ENCODE assay signal across 8 cellular contexts in genomic region chr16:50151744-50152143, GRCh38. TPM values are rescaled to one million over a fixed set of nuclear protein-coding genes. Genes with fewer than 3 reads are reported as not detected.
DNase-seq lines count a peak whose midpoint lies in the region; ATAC-seq and TF ChIP-seq lines count a peak whose summit lies in the region.

No MANE protein-coding gene starts in this region.

- ATAC-seq in Panc1 (no peak), Right ventricle myocardium superior (ENCODE audit: poor library complexity) (no peak)

- no peak for DNase-seq in CD4-positive, alpha-beta memory T cell
- DNase-seq in Panc1 (ENCODE audit: low read depth, low spot score) (no peak), coronary artery (ENCODE audit: low spot score) (no peak), trophoblast cell (peak in 1 of 2 donors; percentile 19), SIG-M5 treated with dmso at 0.1 percent for 504 hours (lab: John Stamatoyannopoulos, UW; ENCODE audit: unreplicated experiment) (no peak), NAMALWA (ENCODE audit: low spot score) (no peak), NCI-H2029 (lab: John Stamatoyannopoulos, UW) (no peak), Right ventricle myocardium superior (no peak)

- no peak overlapping the region for H2AK5ac ChIP-seq in trophoblast cell (ENCODE audit: low read length)

- H3K27ac Mint-ChIP-seq in CD4-positive, alpha-beta memory T cell, result peak overlapping the region; percentile 93 to 99 (median 97)

- no peak overlapping the region for H2BK120ac ChIP-seq in trophoblast cell (ENCODE audit: insufficient read depth, low read length, poor library complexity)

- no peak overlapping the region for H3K18ac ChIP-seq in trophoblast cell (ENCODE audit: low read length)

- H2BK12ac ChIP-seq in trophoblast cell (ENCODE audit: low read length), result no peak overlapping the region

- no peak overlapping the region for H4K91ac ChIP-seq in trophoblast cell (ENCODE audit: low read depth, low read length)

- H3K27me3 Mint-ChIP-seq in CD4-positive, alpha-beta memory T cell, result no peaks in the 10 kb centered on the region

- H3K4me3 ChIP-seq in CD4-positive, alpha-beta memory T cell (ENCODE audit: low read length in 2 of 2), result peak overlapping the region; percentile 84 to 93
- H3K4me3 ChIP-seq in Panc1 (ENCODE audit: low read depth in 2 of 2, low read length in 2 of 2) (peak overlapping the region in 1 of 2 experiments; percentile 69; a peak in 3 of 4 replicates), coronary artery (peak overlapping the region; percentile 99), trophoblast cell (ENCODE audit: low read depth, low read length) (no peak overlapping the region)

- in situ Hi-C loops in Panc1 (cut with HindIII; ENCODE audit: low pct_unique_long_range_greater_than_20kb, low sequenced_read_pairs), result no loop called here

- H3K79me2 ChIP-seq in trophoblast cell (ENCODE audit: control insufficient read depth, insufficient read depth, low read length, poor library complexity), result peaks cover 9% of the 10 kb centered on the region

- peaks cover 0 to 20% of the 10 kb centered on the region in 2 donors for H3K36me3 Mint-ChIP-seq in CD4-positive, alpha-beta memory T cell

- no peaks in the 10 kb centered on the region for H3K9me3 ChIP-seq in CD4-positive, alpha-beta memory T cell (ENCODE audit: control insufficient read depth in 1 of 2, low read length in 2 of 2)
- H3K9me3 ChIP-seq in Panc1 (ENCODE audit: control insufficient read depth, insufficient read depth, low read depth, low read length) (no peaks in the 10 kb centered on the region), trophoblast cell (ENCODE audit: insufficient read depth, low read depth, low read length) (peaks cover 6% of the 10 kb centered on the region)

- CTCF ChIA-PET in CD4-positive, alpha-beta memory T cell (lab: Charles Lee; ENCODE audit: partially characterized antibody), result interaction anchor here (0.6 to 1.6 kb wide), 6 partner anchors 10 to 305 kb away, joined by 3 to 5 read pairs (median 4); partner anchors contain the start of genes CNEP1R1 and HEATR3
- CTCF ChIA-PET in Panc1 (lab: Charles Lee), result interaction anchor here (0.6 kb wide), 1 partner anchor 277 kb away, joined by 5 read pairs; no protein-coding TSS in a partner anchor

- H4K12ac ChIP-seq in trophoblast cell (ENCODE audit: low read depth, low read length), result no peak overlapping the region

- peaks cover 11% of the 10 kb centered on the region for H3K79me1 ChIP-seq in trophoblast cell (ENCODE audit: low read length)

- TF ChIP-seq CTCF in Panc1 (IDR thresholded peaks at IDR 0.05) (no peak), coronary artery (IDR thresholded peaks at IDR 0.05) (no peak)

- no peaks in the 10 kb centered on the region for H3K9me3 Mint-ChIP-seq in CD4-positive, alpha-beta memory T cell

- H2BK5ac ChIP-seq in trophoblast cell (ENCODE audit: low read depth, low read length, poor library complexity), result no peak overlapping the region

- H3K14ac ChIP-seq in trophoblast cell (ENCODE audit: low read length), result no peak overlapping the region

- no peak overlapping the region for H2AFZ ChIP-seq in trophoblast cell (ENCODE audit: insufficient read depth, low read length, poor library complexity)

- no peaks in the 10 kb centered on the region for H3K36me3 ChIP-seq in CD4-positive, alpha-beta memory T cell (ENCODE audit: insufficient read depth, low read length)
- no peaks in the 10 kb centered on the region for H3K36me3 ChIP-seq in Panc1 (ENCODE audit: control insufficient read depth, insufficient read depth, low read length)
- no peaks in the 10 kb centered on the region for H3K36me3 ChIP-seq in trophoblast cell (ENCODE audit: control insufficient read depth in 1 of 2, insufficient read depth in 2 of 2, low read length in 2 of 2)

- peaks cover 20 to 34% (median 28%) of the 10 kb centered on the region in 4 donors for H3K4me1 Mint-ChIP-seq in CD4-positive, alpha-beta memory T cell

- peak overlapping the region; percentile 91 to 97 (median 94) for H3K4me3 Mint-ChIP-seq in CD4-positive, alpha-beta memory T cell

- H3K4ac ChIP-seq in trophoblast cell (ENCODE audit: low read depth, low read length), result no peak overlapping the region

- H3K9ac ChIP-seq in trophoblast cell (ENCODE audit: low read length), result no peak overlapping the region

- H4K8ac ChIP-seq in trophoblast cell (ENCODE audit: low read depth, low read length), result no peak overlapping the region

- POLR2A ChIA-PET in CD4-positive, alpha-beta memory T cell (lab: Charles Lee; ENCODE audit: partially characterized antibody), result interaction anchor here (0.8 to 2.5 kb wide), 16 partner anchors 9 to 637 kb away, joined by 3 to 23 read pairs (median 4); partner anchors contain the start of genes CNEP1R1, HEATR3 and SNX20
- POLR2A ChIA-PET in Panc1 (lab: Charles Lee), result no interaction called here

- peak overlapping the region; percentile 98 for H3K4me2 ChIP-seq in trophoblast cell (ENCODE audit: low read length)

- peak overlapping the region; percentile 89 for H3K27ac ChIP-seq in CD4-positive, alpha-beta memory T cell (ENCODE audit: low read depth, low read length)
- H3K27ac ChIP-seq in Panc1 (ENCODE audit: low read length), result peak overlapping the region; percentile 84
- peak overlapping the region in 1 of 2 donors; percentile 99 for H3K27ac ChIP-seq in coronary artery
- no peak overlapping the region for H3K27ac ChIP-seq in trophoblast cell (ENCODE audit: low read depth, low read length)

- H3K27me3 ChIP-seq in CD4-positive, alpha-beta memory T cell (ENCODE audit: insufficient read depth, low read length), result no peaks in the 10 kb centered on the region
- H3K27me3 ChIP-seq in Panc1 (ENCODE audit: control insufficient read depth, insufficient read depth, low read length), result no peaks in the 10 kb centered on the region
- H3K27me3 ChIP-seq in trophoblast cell (ENCODE audit: insufficient read depth, low read length), result no peaks in the 10 kb centered on the region

- H3K23ac ChIP-seq in trophoblast cell (ENCODE audit: low read length), result no peak overlapping the region

- intact Hi-C loops in CD4-positive, alpha-beta memory T cell (cut with micrococcal nuclease), result loop anchor here (1.0 to 5.0 kb wide), 7 partner anchors 59 to 589 kb away; partner anchors contain the start of genes ADCY7, BRD7, CNEP1R1 and NKD1
- intact Hi-C loops in Panc1 (cut with micrococcal nuclease; ENCODE audit: unreplicated experiment), result no loop called here
- intact Hi-C loops in Right ventricle myocardium superior (cut with DNase I), result loop anchor here (2.0 to 5.0 kb wide), 2 partner anchors 59 to 84 kb away; partner anchors contain the start of gene HEATR3

- no CpG with 5 or more reads among the region's 12 CpGs for WGBS in trophoblast cell (ENCODE audit: extremely low coverage, insufficient coverage, insufficient read length)

- peaks cover 38% of the 10 kb centered on the region for H3K4me1 ChIP-seq in CD4-positive, alpha-beta memory T cell (ENCODE audit: insufficient read depth, low read length)
- peaks cover 6% of the 10 kb centered on the region for H3K4me1 ChIP-seq in Panc1 (ENCODE audit: control insufficient read depth, insufficient read depth, low read length)
- H3K4me1 ChIP-seq in trophoblast cell (ENCODE audit: control insufficient read depth in 1 of 2, insufficient read depth in 2 of 2, low read length in 2 of 2), result peaks cover 5 to 14% of the 10 kb centered on the region in 2 experiments

- no TSS peak for BruUV-seq in Panc1 (replicated peaks; lab: Mats Ljungman, UMichigan)

RNA-seq across cellular contexts. Expression of gene TENT4B, which starts 1.4 kb away (rescaled TPM):
- 10 to 100 TPM; 22.4 to 23.5 TPM for total RNA-seq in CD4-positive, alpha-beta memory T cell
- polyA plus RNA-seq in CD4-positive, alpha-beta memory T cell, result 1 to 10 TPM; 2.7 to 8.1 TPM
- 9.7 TPM for total RNA-seq in Panc1 (2021; ENCODE audit: unreplicated experiment)
- 4.0 TPM for polyA plus RNA-seq in Panc1 (2012; ENCODE audit: insufficient read length)
- 13.0 and 13.3 TPM in 2 replicates for polyA plus RNA-seq in trophoblast cell (2013)
- 7.7 TPM for total RNA-seq in Right ventricle myocardium superior
